In genomic region chr17:79024901-79025737, GRCh38 we compare ENCODE assay signal across 8 cellular contexts. TPM values are rescaled to one million over a fixed set of nuclear protein-coding genes. Genes with fewer than 3 reads are reported as not detected.
DNase-seq lines count a peak whose midpoint lies in the region; ATAC-seq, FAIRE-seq and TF ChIP-seq lines count a peak whose summit lies in the region.

No MANE protein-coding gene starts in this region.

- no peak for TF ChIP-seq EP300 in H1 (IDR thresholded peaks at IDR 0.05; ENCODE audit: borderline replicate concordance in 1 of 2, low read depth in 2 of 2, low read length in 2 of 2)

- H2BK120ac ChIP-seq in H1 (replicated peaks; ENCODE audit: low read depth, low read length): no peak overlapping the region

- no peak overlapping the region for H3K27ac ChIP-seq in H1 (ENCODE audit: low read depth, low read length)

- no peak for TF ChIP-seq RAD21 in H1 (IDR thresholded peaks at IDR 0.05 in 1 of 2, conservative IDR thresholded peaks at IDR 0.05 in 1 of 2; ENCODE audit: low read depth in 2 of 2, low read length in 2 of 2)

- H3K4me1 ChIP-seq in H1 (replicated peaks in 1 of 4; ENCODE audit: control insufficient read depth in 3 of 4, insufficient read depth in 4 of 4, low read length in 3 of 4): peaks cover 3 to 7% (median 6%) of the 10 kb centered on the region in 4 experiments; a peak in 4 of 7 replicates
- H3K4me1 ChIP-seq in mucosa of stomach (ENCODE audit: control insufficient read depth, insufficient read depth, low read length): peaks cover 73% of the 10 kb centered on the region

- no peaks in the 10 kb centered on the region for H3K36me3 ChIP-seq in H1 (ENCODE audit: control insufficient read depth in 2 of 4, insufficient read depth in 4 of 4, low read length in 3 of 4)
- no peaks in the 10 kb centered on the region for H3K36me3 ChIP-seq in mucosa of stomach (ENCODE audit: control insufficient read depth, insufficient read depth, low read length)

- peak overlapping the region; percentile 80 for H3K4me3 Mint-ChIP-seq in stimulated activated naive CD8-positive, alpha-beta T cell treated with anti-CD3 and anti-CD28 coated beads, Interleukin-15, Interleukin-2, amounts not matched to agents 100 ng/mL and 50 ng/mL, for 24 hours

- H3K18ac ChIP-seq in H1 (ENCODE audit: extremely low read depth, low read length): no peak overlapping the region

- H3K4me3 ChIP-seq in H1 (ENCODE audit: extremely low read depth in 1 of 4, insufficient read depth in 2 of 4, low read depth in 3 of 4, low read length in 4 of 4) (peak overlapping the region; percentile 57 to 70 (median 62)), mucosa of stomach (ENCODE audit: low read length) (peak overlapping the region; percentile 27)

- no peak overlapping the region for H4K91ac ChIP-seq in H1 (replicated peaks; ENCODE audit: insufficient read length, low read length)

- H2BK20ac ChIP-seq in H1 (ENCODE audit: low read length): no peak overlapping the region

- POLR2A ChIA-PET in H1 (lab: Charles Lee; ENCODE audit: partially characterized antibody): interaction anchor here (0.6 kb wide), 1 partner anchor 356 kb away, joined by 3 read pairs; no protein-coding TSS in a partner anchor

- peaks cover 27% of the 10 kb centered on the region for H3K27me3 Mint-ChIP-seq in stimulated activated naive CD8-positive, alpha-beta T cell treated with anti-CD3 and anti-CD28 coated beads, Interleukin-15, Interleukin-2, amounts not matched to agents 100 ng/mL and 50 ng/mL, for 24 hours

- H2BK12ac ChIP-seq in H1 (ENCODE audit: low read depth, low read length): 0 out of 2 replicates have a peak overlapping the region, but pooled peaks have one; percentile 9

- peak overlapping the region; percentile 75 to 85 for H3K4me2 ChIP-seq in H1 (ENCODE audit: insufficient read depth in 1 of 2, low read depth in 2 of 2, low read length in 2 of 2)

- FAIRE-seq in H1 (lab: Jason Lieb, UNC): no peak

- no peak for DNase-seq in stimulated activated naive CD8-positive, alpha-beta T cell treated with anti-CD3 and anti-CD28 coated beads, Interleukin-15, Interleukin-2, amounts not matched to agents 100 U/mL and 50 U/mL, for 24 hours
- DNase-seq in H1 (ENCODE audit: low read depth in 1 of 2, low spot score in 2 of 2) (no peak), NCI-H748 treated with DMSO at 0.1 percent for 48 hours (lab: John Stamatoyannopoulos, UW) (no peak), dermis blood vessel endothelial cell (no peak), GOT3 (lab: John Stamatoyannopoulos, UW) (no peak)

- CTCF ChIA-PET in H1 (lab: Charles Lee; ENCODE audit: partially characterized antibody): interaction anchor here (1.1 to 6.3 kb wide), 6 partner anchors 10 to 58 kb away, joined by 3 to 55 read pairs (median 5); no protein-coding TSS in a partner anchor

- H3K9me3 ChIP-seq in H1 (ENCODE audit: insufficient read depth in 2 of 2, low read depth in 1 of 2, low read length in 1 of 2) (no peaks in the 10 kb centered on the region), mucosa of stomach (ENCODE audit: control insufficient read depth, low read length) (no peaks in the 10 kb centered on the region)

- H3K23ac ChIP-seq in H1 (ENCODE audit: insufficient read length): no peak overlapping the region

- H3K56ac ChIP-seq in H1 (replicated peaks; ENCODE audit: insufficient read length, low read depth, low read length): no peak overlapping the region

- no peak overlapping the region for H4K5ac ChIP-seq in H1 (ENCODE audit: insufficient read length, low read depth, low read length)

- H3K27me3 ChIP-seq in H1 (replicated peaks in 1 of 4; ENCODE audit: control insufficient read depth in 3 of 4, extremely low read depth in 1 of 4, insufficient read depth in 3 of 4, low read length in 3 of 4) (peaks cover 18 to 82% (median 67%) of the 10 kb centered on the region in 4 experiments), mucosa of stomach (ENCODE audit: control insufficient read depth, insufficient read depth, low read length) (peaks cover 43% of the 10 kb centered on the region)

- no peaks in the 10 kb centered on the region for H3K36me3 Mint-ChIP-seq in stimulated activated naive CD8-positive, alpha-beta T cell treated with anti-CD3 and anti-CD28 coated beads, Interleukin-15, Interleukin-2, amounts not matched to agents 100 ng/mL and 50 ng/mL, for 24 hours (ENCODE audit: low read depth)

- H2AK5ac ChIP-seq in H1 (ENCODE audit: low read depth, low read length): no peak overlapping the region

- no peaks in the 10 kb centered on the region for H3K79me2 ChIP-seq in H1 (ENCODE audit: control insufficient read depth in 1 of 2, insufficient read depth in 2 of 2, low read length in 2 of 2)

- H4K8ac ChIP-seq in H1 (ENCODE audit: extremely low read depth, insufficient read depth, low read length): peak overlapping the region; percentile 68; the same call in 1 of the 2 replicates

- no peaks in the 10 kb centered on the region for H3K79me1 ChIP-seq in H1 (ENCODE audit: low read depth, low read length)

- no peak for TF ChIP-seq CTCF in H1 (IDR thresholded peaks at IDR 0.05; ENCODE audit: control extremely low read depth in 1 of 3, insufficient read depth in 1 of 3, low read depth in 1 of 3, low read length in 3 of 3)

- 77% methylated on average over 29 of the region's 31 CpGs; no CpG with 5 or more reads in 1 of the 2 experiments for WGBS in H1 (ENCODE audit: extremely low coverage in 1 of 2, insufficient coverage in 1 of 2, insufficient read length in 1 of 2, insufficient replicate concordance in 2 of 2, low coverage in 1 of 2, low lambda C conversion rate in 2 of 2, missing lambda C conversion rate in 1 of 2), 2 experiments

- no peak for ATAC-seq in stimulated activated naive CD8-positive, alpha-beta T cell treated with anti-CD3 and anti-CD28 coated beads, Interleukin-15, Interleukin-2, amounts not matched to agents 100 U/mL and 50 U/mL, for 24 hours
- no peak for ATAC-seq in HG03565 (IDR thresholded peaks at IDR 0.05; ENCODE audit: unreplicated experiment)

- no peak overlapping the region for H3K4ac ChIP-seq in H1 (replicated peaks; ENCODE audit: insufficient read length, low read depth, low read length)

- no peaks in the 10 kb centered on the region for H3K9me3 Mint-ChIP-seq in stimulated activated naive CD8-positive, alpha-beta T cell treated with anti-CD3 and anti-CD28 coated beads, Interleukin-15, Interleukin-2, amounts not matched to agents 100 ng/mL and 50 ng/mL, for 24 hours

- peaks cover 0 to 2% of the 10 kb centered on the region in 2 experiments for H4K20me1 ChIP-seq in H1 (replicated peaks in 1 of 2; ENCODE audit: control insufficient read depth in 1 of 2, insufficient read depth in 2 of 2, low read length in 2 of 2)

- no peak overlapping the region for H2BK5ac ChIP-seq in H1 (ENCODE audit: low read depth, low read length)

- peaks cover 9% of the 10 kb centered on the region; the same call in 1 of the 2 replicates for H3K23me2 ChIP-seq in H1 (ENCODE audit: low read depth, low read length)

- 0 out of 2 replicates have a peak overlapping the region, but pooled peaks have one; percentile 35 for H2AFZ ChIP-seq in H1 (ENCODE audit: low read length)

- no peak overlapping the region for H3K9ac ChIP-seq in H1 (replicated peaks in 1 of 4; ENCODE audit: extremely low read depth in 1 of 4, low read depth in 3 of 4, low read length in 3 of 4)
- peak overlapping the region; percentile 20 for H3K9ac ChIP-seq in mucosa of stomach (ENCODE audit: low read length)

- no peak overlapping the region for H3K14ac ChIP-seq in H1 (ENCODE audit: insufficient read length)

- H3K27ac Mint-ChIP-seq in stimulated activated naive CD8-positive, alpha-beta T cell treated with anti-CD3 and anti-CD28 coated beads, Interleukin-15, Interleukin-2, amounts not matched to agents 100 ng/mL and 50 ng/mL, for 24 hours: no peak overlapping the region

- no peak for TF ChIP-seq POLR2A in H1 (IDR thresholded peaks at IDR 0.05; ENCODE audit: control extremely low read depth in 1 of 2, low read depth in 2 of 2, low read length in 2 of 2)

- H2BK15ac ChIP-seq in H1 (ENCODE audit: low read length): 0 out of 2 replicates have a peak overlapping the region, but pooled peaks have one; percentile 46

- peaks cover 4% of the 10 kb centered on the region for H3K4me1 Mint-ChIP-seq in stimulated activated naive CD8-positive, alpha-beta T cell treated with anti-CD3 and anti-CD28 coated beads, Interleukin-15, Interleukin-2, amounts not matched to agents 100 ng/mL and 50 ng/mL, for 24 hours (ENCODE audit: low read depth)

RNA-seq across cellular contexts. Expression of gene C1QTNF1, which starts 1.1 kb away (rescaled TPM):
- total RNA-seq in H1 (2021; fragmentation: NEBNext Ultra II Directional; extraction: Animal tissue kit (Norgen Biotek cat#: 25700)): 2.5 and 3.5 TPM in 2 replicates
- polyA plus RNA-seq in H1 (2011; rRNA removed): 1.5 and 2.1 TPM in 2 replicates
- 1.1 TPM for polyA plus RNA-seq in H1 (2011; cell fraction: cytosol; rRNA removed)
- polyA plus RNA-seq in H1 (2011; cell fraction: nucleus; rRNA removed): 1.8 TPM
- 1.4 to 2.4 TPM (median 1.9 TPM) in 4 replicates for polyA plus RNA-seq in H1 (2012, experiment 1 of 2)
- 2.1 TPM for polyA plus RNA-seq in H1 (2012, experiment 2 of 2)
- polyA plus RNA-seq in H1 (2013, experiment 1 of 2): 0.83 TPM
- 0.87 TPM for polyA plus RNA-seq in H1 (2013, experiment 2 of 2)
- 0.44 and 0.49 TPM in 2 replicates for polyA minus RNA-seq in H1 (2011; rRNA and poly(A)+ RNA removed)
- polyA minus RNA-seq in H1 (2011; cell fraction: cytosol; rRNA and poly(A)+ RNA removed): 0.95 TPM
- polyA minus RNA-seq in H1 (2011; cell fraction: nucleus; rRNA and poly(A)+ RNA removed): 1.3 TPM
- total RNA-seq in dermis blood vessel endothelial cell: 14.6 and 16.9 TPM in 2 replicates

RNA-seq across cellular contexts. Expression of gene CANT1, which starts 15.6 kb away (rescaled TPM):
- total RNA-seq in H1 (2021; fragmentation: NEBNext Ultra II Directional; extraction: Animal tissue kit (Norgen Biotek cat#: 25700)): 30.7 and 32.6 TPM in 2 replicates
- 23.0 and 28.3 TPM in 2 replicates for polyA plus RNA-seq in H1 (2011; rRNA removed)
- polyA plus RNA-seq in H1 (2011; cell fraction: cytosol; rRNA removed): 19.0 TPM
- polyA plus RNA-seq in H1 (2011; cell fraction: nucleus; rRNA removed): 28.5 TPM
- 19.2 to 24.9 TPM (median 22.0 TPM) in 4 replicates for polyA plus RNA-seq in H1 (2012, experiment 1 of 2)
- polyA plus RNA-seq in H1 (2012, experiment 2 of 2): 28.3 TPM
- polyA plus RNA-seq in H1 (2013, experiment 1 of 2): 21.6 TPM
- 24.5 TPM for polyA plus RNA-seq in H1 (2013, experiment 2 of 2)
- 23.3 and 23.8 TPM in 2 replicates for polyA minus RNA-seq in H1 (2011; rRNA and poly(A)+ RNA removed)
- 28.7 TPM for polyA minus RNA-seq in H1 (2011; cell fraction: cytosol; rRNA and poly(A)+ RNA removed)
- 13.1 TPM for polyA minus RNA-seq in H1 (2011; cell fraction: nucleus; rRNA and poly(A)+ RNA removed)
- 64.8 and 97.3 TPM in 2 replicates for total RNA-seq in dermis blood vessel endothelial cell

RNA-seq across cellular contexts. Expression of gene LGALS3BP, which starts 45.4 kb away (rescaled TPM):
- total RNA-seq in H1 (2021; fragmentation: NEBNext Ultra II Directional; extraction: Animal tissue kit (Norgen Biotek cat#: 25700)): 53.8 and 56.1 TPM in 2 replicates
- 61.6 and 87.5 TPM in 2 replicates for polyA plus RNA-seq in H1 (2011; rRNA removed)
- 27.3 TPM for polyA plus RNA-seq in H1 (2011; cell fraction: cytosol; rRNA removed)
- polyA plus RNA-seq in H1 (2011; cell fraction: nucleus; rRNA removed): 94.7 TPM
- 60.4 to 89.3 TPM (median 80.4 TPM) in 4 replicates for polyA plus RNA-seq in H1 (2012, experiment 1 of 2)
- polyA plus RNA-seq in H1 (2012, experiment 2 of 2): 91.4 TPM
- polyA plus RNA-seq in H1 (2013, experiment 1 of 2): 75.5 TPM
- 60.2 TPM for polyA plus RNA-seq in H1 (2013, experiment 2 of 2)
- polyA minus RNA-seq in H1 (2011; rRNA and poly(A)+ RNA removed): 39.2 and 40.3 TPM in 2 replicates
- polyA minus RNA-seq in H1 (2011; cell fraction: cytosol; rRNA and poly(A)+ RNA removed): 57.8 TPM
- polyA minus RNA-seq in H1 (2011; cell fraction: nucleus; rRNA and poly(A)+ RNA removed): 38.8 TPM
- total RNA-seq in dermis blood vessel endothelial cell: 3.5 and 7.5 TPM in 2 replicates

RNA-seq across cellular contexts. Expression of gene ENGASE, which starts 49.5 kb away (rescaled TPM):
- total RNA-seq in H1 (2021; fragmentation: NEBNext Ultra II Directional; extraction: Animal tissue kit (Norgen Biotek cat#: 25700)): 30.6 and 36.1 TPM in 2 replicates
- 9.3 and 18.8 TPM in 2 replicates for polyA plus RNA-seq in H1 (2011; rRNA removed)
- 22.9 TPM for polyA plus RNA-seq in H1 (2011; cell fraction: cytosol; rRNA removed)
- polyA plus RNA-seq in H1 (2011; cell fraction: nucleus; rRNA removed): 218 TPM
- 18.7 to 30.4 TPM (median 25.2 TPM) in 4 replicates for polyA plus RNA-seq in H1 (2012, experiment 1 of 2)
- 8.1 TPM for polyA plus RNA-seq in H1 (2012, experiment 2 of 2)
- 13.4 TPM for polyA plus RNA-seq in H1 (2013, experiment 1 of 2)
- 12.1 TPM for polyA plus RNA-seq in H1 (2013, experiment 2 of 2)
- 9.8 and 10.3 TPM in 2 replicates for polyA minus RNA-seq in H1 (2011; rRNA and poly(A)+ RNA removed)
- polyA minus RNA-seq in H1 (2011; cell fraction: cytosol; rRNA and poly(A)+ RNA removed): 17.5 TPM
- 28.1 TPM for polyA minus RNA-seq in H1 (2011; cell fraction: nucleus; rRNA and poly(A)+ RNA removed)
- 6.8 and 19.6 TPM in 2 replicates for total RNA-seq in dermis blood vessel endothelial cell
